Comparison of ENCODE assay signal across 19 cellular contexts in genomic region chr5:103014983-103015382, GRCh38.
DNase-seq lines count a peak whose midpoint lies in the region; ATAC-seq and TF ChIP-seq lines count a peak whose summit lies in the region.
"Had no signal": no experiment of that assay in that cellular context is flagged by ENCODE, and none has a peak within 500 bp of the region (broad histone marks: within the 10 kb centered on the region; RNA-seq: fewer than 3 reads in every experiment).

No MANE protein-coding gene starts in this region.

- no peak overlapping the region for H3K27ac ChIP-seq in smooth muscle cell (ENCODE audit: low read depth)
- H3K27ac ChIP-seq: HL-60, KMS-11 had no signal

- no peaks in the 10 kb centered on the region for H3K36me3 ChIP-seq in smooth muscle cell (ENCODE audit: low read depth)

- H3K36me3 Mint-ChIP-seq in osteocyte (ENCODE audit: unreplicated experiment): peaks cover 32% of the 10 kb centered on the region

- H4K20me1 ChIP-seq in smooth muscle cell (ENCODE audit: low read depth): no peaks in the 10 kb centered on the region

- H3K9me3 Mint-ChIP-seq in osteocyte (ENCODE audit: unreplicated experiment): peaks cover 20% of the 10 kb centered on the region
- H3K9me3 Mint-ChIP-seq: CD8-positive, alpha-beta T cell had no signal

- in situ Hi-C loops in KBM-7 (cut with MboI; ENCODE audit: low pct_unique_long_range_greater_than_20kb, low sequenced_read_pairs): no loop called here

- H3K4me3 Mint-ChIP-seq in osteocyte (ENCODE audit: unreplicated experiment): no peak overlapping the region
- H3K4me3 Mint-ChIP-seq: B cell; CD8-positive, alpha-beta T cell; H9 had no signal

- no peak overlapping the region for H3K9ac ChIP-seq in smooth muscle cell (ENCODE audit: low read depth)
- H3K9ac ChIP-seq: KMS-11 had no signal

- H3K27me3 Mint-ChIP-seq in osteocyte (ENCODE audit: unreplicated experiment): no peaks in the 10 kb centered on the region
- H3K27me3 Mint-ChIP-seq: B cell had no signal

- peak overlapping the region; percentile 79 for H3K27ac Mint-ChIP-seq in osteocyte (ENCODE audit: unreplicated experiment)
- H3K27ac Mint-ChIP-seq: B cell; CD8-positive, alpha-beta T cell; H9 had no signal

- peak; percentile 24 for DNase-seq in EL
- DNase-seq in amniotic epithelial cell (ENCODE audit: low read depth): peak; percentile 55
- peak; percentile 20 for DNase-seq in fibroblast of peridontal ligament (ENCODE audit: extremely low read depth)
- no peak for DNase-seq in osteocyte (ENCODE audit: extremely low spot score, unreplicated experiment)
- DNase-seq in smooth muscle cell (lab: John Stamatoyannopoulos, UW; ENCODE audit: unreplicated experiment): no peak
- no peak for DNase-seq in DMS153 treated with DMSO at 0.1 percent for 48 hours (lab: John Stamatoyannopoulos, UW; ENCODE audit: unreplicated experiment)
- no peak for DNase-seq in Right ventricle myocardium superior
- no peak for DNase-seq in KBM-7
- DNase-seq: CD8-positive, alpha-beta T cell; H9; MM.1S; NCI-H1105; NCI-H187; SHP77 had no signal

- 90% methylated on average over 2 of the region's 2 CpGs for WGBS in smooth muscle cell (ENCODE audit: low lambda C conversion rate)

- H3K4me2 ChIP-seq in smooth muscle cell: no peak overlapping the region
- H3K4me2 ChIP-seq: KMS-11 had no signal

- H3K4me3 ChIP-seq in smooth muscle cell: no peak overlapping the region

- no peaks in the 10 kb centered on the region for H3K79me2 ChIP-seq in smooth muscle cell (ENCODE audit: low read depth)

- no peak for ATAC-seq in Right ventricle myocardium superior (ENCODE audit: poor library complexity)
- ATAC-seq: CD8-positive, alpha-beta T cell; Panc1; SK-N-SH treated with all-trans-retinoic acid at 6 μM for 48 hours had no signal

- H2AFZ ChIP-seq in smooth muscle cell (ENCODE audit: low read depth): no peak overlapping the region

- H3K4me1 Mint-ChIP-seq in osteocyte (ENCODE audit: unreplicated experiment): peaks cover 30% of the 10 kb centered on the region
- H3K4me1 Mint-ChIP-seq: B cell had no signal

- H3K4me1 ChIP-seq in smooth muscle cell (ENCODE audit: low read depth): no peaks in the 10 kb centered on the region

- no peak for TF ChIP-seq CTCF in osteocyte (IDR thresholded peaks at IDR 0.05)
- TF ChIP-seq CTCF in smooth muscle cell (IDR thresholded peaks at IDR 0.05; ENCODE audit: borderline replicate concordance, insufficient read depth, poor library complexity, severe bottlenecking): no peak

- H3K27me3 ChIP-seq in smooth muscle cell (ENCODE audit: low read depth): no peaks in the 10 kb centered on the region

- intact Hi-C loops in Right ventricle myocardium superior (cut with DNase I): no loop called here

- no peaks in the 10 kb centered on the region for H3K9me3 ChIP-seq in smooth muscle cell (replicated peaks; ENCODE audit: low read depth)

- no peaks in the 10 kb centered on the region for H3F3A ChIP-seq in smooth muscle cell (ENCODE audit: low read depth)

Comparison
In these comparisons a context has a peak if more than half of its experiments do, and no peak if none do; other contexts are left out.
1. DNase-seq: peak in EL (single experiment), amniotic epithelial cell (single experiment) and fibroblast of peridontal ligament (single experiment); none in osteocyte (single experiment), smooth muscle cell (single experiment), DMS153 treated with DMSO at 0.1 percent for 48 hours (single experiment), Right ventricle myocardium superior (single experiment) and KBM-7 (single experiment).